In genomic region chr3:50174947-50175524, GRCh38 we compare ENCODE assay signal across 2 cellular contexts.
TF ChIP-seq lines count a peak whose summit lies in the region.

No MANE protein-coding gene starts in this region.

TF ChIP-seq in A549, 52 proteins besides CTCF, POLR2A, EP300 and RAD21 (continued from another document):
- TF ChIP-seq CHD2 (IDR thresholded peaks at IDR 0.05; ENCODE audit: low read length, partially characterized antibody): no peak
- TF ChIP-seq FOSB (CRISPR knock-in tag; IDR thresholded peaks at IDR 0.05): no peak
- TF ChIP-seq TFCP2L1 (CRISPR knock-in tag; IDR thresholded peaks at IDR 0.05): no peak
- TF ChIP-seq NFE2L2 (conservative IDR thresholded peaks at IDR 0.05; ENCODE audit: low read length): no peak
- no peak for TF ChIP-seq NR3C1 (IDR thresholded peaks at IDR 0.05)
- no peak for TF ChIP-seq HEYL (CRISPR knock-in tag; IDR thresholded peaks at IDR 0.05)
- TF ChIP-seq KDM1A (IDR thresholded peaks at IDR 0.05; ENCODE audit: low read depth): no peak
- TF ChIP-seq GATA3 (IDR thresholded peaks at IDR 0.05; ENCODE audit: borderline replicate concordance): no peak
- TF ChIP-seq MAZ (IDR thresholded peaks at IDR 0.05; ENCODE audit: borderline replicate concordance, low read depth, low read length): no peak
- no peak for TF ChIP-seq POLR2AphosphoS2 (conservative IDR thresholded peaks at IDR 0.05; ENCODE audit: low read length)
- TF ChIP-seq CEBPB (IDR thresholded peaks at IDR 0.05): no peak
- TF ChIP-seq, protein P1, sequence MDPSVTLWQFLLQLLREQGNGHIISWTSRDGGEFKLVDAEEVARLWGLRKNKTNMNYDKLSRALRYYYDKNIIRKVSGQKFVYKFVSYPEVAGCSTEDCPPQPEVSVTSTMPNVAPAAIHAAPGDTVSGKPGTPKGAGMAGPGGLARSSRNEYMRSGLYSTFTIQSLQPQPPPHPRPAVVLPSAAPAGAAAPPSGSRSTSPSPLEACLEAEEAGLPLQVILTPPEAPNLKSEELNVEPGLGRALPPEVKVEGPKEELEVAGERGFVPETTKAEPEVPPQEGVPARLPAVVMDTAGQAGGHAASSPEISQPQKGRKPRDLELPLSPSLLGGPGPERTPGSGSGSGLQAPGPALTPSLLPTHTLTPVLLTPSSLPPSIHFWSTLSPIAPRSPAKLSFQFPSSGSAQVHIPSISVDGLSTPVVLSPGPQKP (IDR thresholded peaks at IDR 0.05; ENCODE audit: low read depth, low read length): no peak
- TF ChIP-seq E2F6 (IDR thresholded peaks at IDR 0.05; ENCODE audit: borderline replicate concordance, low read depth): no peak
- TF ChIP-seq EHMT2 (IDR thresholded peaks at IDR 0.05; ENCODE audit: low read depth): no peak
- no peak for TF ChIP-seq RARB (CRISPR knock-in tag; IDR thresholded peaks at IDR 0.05)
- no peak for TF ChIP-seq EHF (CRISPR knock-in tag; IDR thresholded peaks at IDR 0.05)

TF ChIP-seq in HEK293, 187 proteins besides CTCF, POLR2A, EP300 and RAD21 (continued from another document):
- TF ChIP-seq ZNF518A (tag by site-specific recombination; conservative IDR thresholded peaks at IDR 0.05; ENCODE audit: low read depth) (no peak), ZIC2 (tag by site-specific recombination; IDR thresholded peaks at IDR 0.05) (peak; percentile 16; the same call in 1 of the 2 replicates)
